1 cellular context compared by ENCODE assay signal in the genomic region with DNA sequence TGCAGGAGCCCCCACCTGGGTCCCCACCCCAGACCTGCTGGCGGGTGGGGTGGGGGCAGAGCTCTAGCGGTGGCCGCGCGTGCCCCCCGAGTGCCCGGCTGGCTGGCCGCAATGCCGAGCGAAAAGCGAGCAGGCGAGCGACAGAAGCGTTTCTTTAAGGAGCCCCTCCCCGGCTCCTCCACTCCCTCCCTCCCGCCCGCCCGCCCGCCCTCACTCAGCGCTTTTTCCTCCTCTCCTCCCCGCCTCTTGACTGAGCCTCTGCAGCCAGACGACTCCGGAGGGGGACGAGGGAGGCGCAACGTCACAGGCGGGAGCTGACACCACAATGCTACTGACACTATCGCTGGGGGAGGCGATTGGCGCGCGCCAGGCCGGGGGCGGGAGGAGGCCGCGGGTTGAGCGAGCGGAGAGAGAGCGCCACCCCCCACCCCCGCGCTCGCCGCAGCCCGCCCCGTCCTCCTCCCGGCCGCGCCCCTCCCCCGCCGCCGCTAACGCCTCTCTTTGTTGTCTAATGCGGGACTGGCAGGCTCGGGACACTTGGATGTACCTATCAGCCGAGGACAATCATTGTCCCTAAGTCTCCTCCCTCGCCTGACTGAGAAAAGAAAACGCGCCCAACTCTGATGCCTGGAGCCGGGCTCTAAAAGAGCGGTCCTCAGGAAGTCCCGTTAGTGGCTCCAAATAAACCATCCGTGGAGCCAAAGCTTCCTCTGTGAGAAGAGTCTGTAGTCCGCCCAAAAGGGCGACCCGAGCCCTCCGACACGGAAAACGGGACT.
TF ChIP-seq lines count a peak whose summit lies in the region.

MEX3B (minus strand) TSS at position 127 of the 776 bp plus-strand sequence. CDS start 313 bp downstream, outside the sequence.

TF ChIP-seq in K562, 482 proteins besides CTCF, POLR2A, EP300 and RAD21 (continued from another document and continues in another):
- TF ChIP-seq THRB (CRISPR knock-in tag; conservative IDR thresholded peaks at IDR 0.05) (no peak), SLC30A9 (CRISPR knock-in tag; IDR thresholded peaks at IDR 0.05) (no peak), ZNF764 (CRISPR knock-in tag; IDR thresholded peaks at IDR 0.05; ENCODE audit: low read depth) (no peak), ZNF12 (CRISPR knock-in tag; IDR thresholded peaks at IDR 0.05) (0 out of 2 replicates have a peak, but pooled peaks have one; percentile 2), HLTF (IDR thresholded peaks at IDR 0.05) (no peak), TCF7 (IDR thresholded peaks at IDR 0.05; ENCODE audit: borderline replicate concordance) (0 out of 2 replicates have a peak, but pooled peaks have one; percentile 7), POLR2G (IDR thresholded peaks at IDR 0.05; ENCODE audit: low read depth, low read length) (peak; percentile 85), TAF9B (IDR thresholded peaks at IDR 0.05; ENCODE audit: partially characterized antibody) (no peak), ATF1 (CRISPR knock-in tag; IDR thresholded peaks at IDR 0.05) (peak; percentile 49; the same call in 1 of the 2 replicates), ATF1 (tag; IDR thresholded peaks at IDR 0.05) (no peak), FOXM1 (IDR thresholded peaks at IDR 0.05; ENCODE audit: low read depth) (0 out of 2 replicates have a peak, but pooled peaks have one; percentile 25), FOXM1 (CRISPR knock-in tag; IDR thresholded peaks at IDR 0.05; ENCODE audit: low read depth) (no peak), ATF4 (CRISPR knock-in tag; IDR thresholded peaks at IDR 0.05) (no peak), MAZ (CRISPR knock-in tag; conservative IDR thresholded peaks at IDR 0.05 in 1 of 2, IDR thresholded peaks at IDR 0.05 in 1 of 2) (peak; percentile 80 to 86), NCOA1 (IDR thresholded peaks at IDR 0.05; ENCODE audit: low read depth) (peak; percentile 37; the same call in 1 of the 2 replicates), RAD51 (IDR thresholded peaks at IDR 0.05; ENCODE audit: borderline replicate concordance, low read depth) (0 out of 2 replicates have a peak, but pooled peaks have one; percentile 4), HNRNPUL1 (IDR thresholded peaks at IDR 0.05; ENCODE audit: low read length) (no peak), MIER1 (IDR thresholded peaks at IDR 0.05; ENCODE audit: low read depth) (no peak), ZNF121 (CRISPR knock-in tag; conservative IDR thresholded peaks at IDR 0.05) (0 out of 2 replicates have a peak, but pooled peaks have one; percentile 14), SOX6 (IDR thresholded peaks at IDR 0.05) (peak; percentile 74), ETS2 (tag; IDR thresholded peaks at IDR 0.05; ENCODE audit: borderline replicate concordance, poor library complexity, severe bottlenecking) (no peak), ZNF830 (CRISPR knock-in tag; IDR thresholded peaks at IDR 0.05) (no peak), MTA3 (IDR thresholded peaks at IDR 0.05; ENCODE audit: borderline replicate concordance) (peak; percentile 59; the same call in 1 of the 2 replicates), RCOR1 (IDR thresholded peaks at IDR 0.05; ENCODE audit: borderline replicate concordance in 1 of 2, low read depth in 2 of 2, low read length in 2 of 2) (peak in 1 of 2 experiments; percentile 43; a peak in 2 of 4 replicates), ZNF740 (CRISPR knock-in tag; IDR thresholded peaks at IDR 0.05) (no peak), ZNF740 (tag; IDR thresholded peaks at IDR 0.05) (peak in 1 of 2 experiments; percentile 86; a peak in 2 of 4 replicates), SNRNP70 (optimal IDR thresholded peaks at IDR 0.05; ENCODE audit: low read depth, low read length) (no peak), ETV6 (IDR thresholded peaks at IDR 0.05; ENCODE audit: borderline replicate concordance in 1 of 2, low read depth in 2 of 2, low read length in 1 of 2) (0 out of 4 replicates have a peak, but pooled peaks of 1 of the 2 experiments have one; percentile 15), ETV6 (CRISPR knock-in tag; IDR thresholded peaks at IDR 0.05; ENCODE audit: borderline replicate concordance) (no peak), SUPT5H (IDR thresholded peaks at IDR 0.05) (peak; percentile 49; the same call in 1 of the 2 replicates), ARID3B (CRISPR knock-in tag; IDR thresholded peaks at IDR 0.05; ENCODE audit: borderline replicate concordance) (no peak), SMARCE1 (IDR thresholded peaks at IDR 0.05) (0 out of 2 replicates have a peak, but pooled peaks have one; percentile 25), NFYB (IDR thresholded peaks at IDR 0.05; ENCODE audit: extremely low read depth, insufficient read length) (peak; percentile 35), FIP1L1 (IDR thresholded peaks at IDR 0.05; ENCODE audit: low read depth, low read length, poor library complexity, severe bottlenecking) (peak; percentile 8), GABPA (tag; conservative IDR thresholded peaks at IDR 0.05; ENCODE audit: low read depth) (peak; percentile 58), BCOR (IDR thresholded peaks at IDR 0.05) (peak; percentile 46; the same call in 1 of the 2 replicates)
- TF ChIP-seq, protein P1, sequence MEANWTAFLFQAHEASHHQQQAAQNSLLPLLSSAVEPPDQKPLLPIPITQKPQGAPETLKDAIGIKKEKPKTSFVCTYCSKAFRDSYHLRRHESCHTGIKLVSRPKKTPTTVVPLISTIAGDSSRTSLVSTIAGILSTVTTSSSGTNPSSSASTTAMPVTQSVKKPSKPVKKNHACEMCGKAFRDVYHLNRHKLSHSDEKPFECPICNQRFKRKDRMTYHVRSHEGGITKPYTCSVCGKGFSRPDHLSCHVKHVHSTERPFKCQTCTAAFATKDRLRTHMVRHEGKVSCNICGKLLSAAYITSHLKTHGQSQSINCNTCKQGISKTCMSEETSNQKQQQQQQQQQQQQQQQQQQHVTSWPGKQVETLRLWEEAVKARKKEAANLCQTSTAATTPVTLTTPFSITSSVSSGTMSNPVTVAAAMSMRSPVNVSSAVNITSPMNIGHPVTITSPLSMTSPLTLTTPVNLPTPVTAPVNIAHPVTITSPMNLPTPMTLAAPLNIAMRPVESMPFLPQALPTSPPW (CRISPR knock-in tag; IDR thresholded peaks at IDR 0.05): peak; percentile 95
- TF ChIP-seq, protein P2, sequence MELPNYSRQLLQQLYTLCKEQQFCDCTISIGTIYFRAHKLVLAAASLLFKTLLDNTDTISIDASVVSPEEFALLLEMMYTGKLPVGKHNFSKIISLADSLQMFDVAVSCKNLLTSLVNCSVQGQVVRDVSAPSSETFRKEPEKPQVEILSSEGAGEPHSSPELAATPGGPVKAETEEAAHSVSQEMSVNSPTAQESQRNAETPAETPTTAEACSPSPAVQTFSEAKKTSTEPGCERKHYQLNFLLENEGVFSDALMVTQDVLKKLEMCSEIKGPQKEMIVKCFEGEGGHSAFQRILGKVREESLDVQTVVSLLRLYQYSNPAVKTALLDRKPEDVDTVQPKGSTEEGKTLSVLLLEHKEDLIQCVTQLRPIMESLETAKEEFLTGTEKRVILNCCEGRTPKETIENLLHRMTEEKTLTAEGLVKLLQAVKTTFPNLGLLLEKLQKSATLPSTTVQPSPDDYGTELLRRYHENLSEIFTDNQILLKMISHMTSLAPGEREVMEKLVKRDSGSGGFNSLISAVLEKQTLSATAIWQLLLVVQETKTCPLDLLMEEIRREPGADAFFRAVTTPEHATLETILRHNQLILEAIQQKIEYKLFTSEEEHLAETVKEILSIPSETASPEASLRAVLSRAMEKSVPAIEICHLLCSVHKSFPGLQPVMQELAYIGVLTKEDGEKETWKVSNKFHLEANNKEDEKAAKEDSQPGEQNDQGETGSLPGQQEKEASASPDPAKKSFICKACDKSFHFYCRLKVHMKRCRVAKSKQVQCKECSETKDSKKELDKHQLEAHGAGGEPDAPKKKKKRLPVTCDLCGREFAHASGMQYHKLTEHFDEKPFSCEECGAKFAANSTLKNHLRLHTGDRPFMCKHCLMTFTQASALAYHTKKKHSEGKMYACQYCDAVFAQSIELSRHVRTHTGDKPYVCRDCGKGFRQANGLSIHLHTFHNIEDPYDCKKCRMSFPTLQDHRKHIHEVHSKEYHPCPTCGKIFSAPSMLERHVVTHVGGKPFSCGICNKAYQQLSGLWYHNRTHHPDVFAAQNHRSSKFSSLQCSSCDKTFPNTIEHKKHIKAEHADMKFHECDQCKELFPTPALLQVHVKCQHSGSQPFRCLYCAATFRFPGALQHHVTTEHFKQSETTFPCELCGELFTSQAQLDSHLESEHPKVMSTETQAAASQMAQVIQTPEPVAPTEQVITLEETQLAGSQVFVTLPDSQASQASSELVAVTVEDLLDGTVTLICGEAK (IDR thresholded peaks at IDR 0.05): peak; percentile 66
- TF ChIP-seq, protein P2 (CRISPR knock-in tag; IDR thresholded peaks at IDR 0.05): no peak
- TF ChIP-seq, protein P3, sequence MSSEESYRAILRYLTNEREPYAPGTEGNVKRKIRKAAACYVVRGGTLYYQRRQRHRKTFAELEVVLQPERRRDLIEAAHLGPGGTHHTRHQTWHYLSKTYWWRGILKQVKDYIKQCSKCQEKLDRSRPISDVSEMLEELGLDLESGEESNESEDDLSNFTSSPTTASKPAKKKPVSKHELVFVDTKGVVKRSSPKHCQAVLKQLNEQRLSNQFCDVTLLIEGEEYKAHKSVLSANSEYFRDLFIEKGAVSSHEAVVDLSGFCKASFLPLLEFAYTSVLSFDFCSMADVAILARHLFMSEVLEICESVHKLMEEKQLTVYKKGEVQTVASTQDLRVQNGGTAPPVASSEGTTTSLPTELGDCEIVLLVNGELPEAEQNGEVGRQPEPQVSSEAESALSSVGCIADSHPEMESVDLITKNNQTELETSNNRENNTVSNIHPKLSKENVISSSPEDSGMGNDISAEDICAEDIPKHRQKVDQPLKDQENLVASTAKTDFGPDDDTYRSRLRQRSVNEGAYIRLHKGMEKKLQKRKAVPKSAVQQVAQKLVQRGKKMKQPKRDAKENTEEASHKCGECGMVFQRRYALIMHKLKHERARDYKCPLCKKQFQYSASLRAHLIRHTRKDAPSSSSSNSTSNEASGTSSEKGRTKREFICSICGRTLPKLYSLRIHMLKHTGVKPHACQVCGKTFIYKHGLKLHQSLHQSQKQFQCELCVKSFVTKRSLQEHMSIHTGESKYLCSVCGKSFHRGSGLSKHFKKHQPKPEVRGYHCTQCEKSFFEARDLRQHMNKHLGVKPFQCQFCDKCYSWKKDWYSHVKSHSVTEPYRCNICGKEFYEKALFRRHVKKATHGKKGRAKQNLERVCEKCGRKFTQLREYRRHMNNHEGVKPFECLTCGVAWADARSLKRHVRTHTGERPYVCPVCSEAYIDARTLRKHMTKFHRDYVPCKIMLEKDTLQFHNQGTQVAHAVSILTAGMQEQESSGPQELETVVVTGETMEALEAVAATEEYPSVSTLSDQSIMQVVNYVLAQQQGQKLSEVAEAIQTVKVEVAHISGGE (CRISPR knock-in tag; IDR thresholded peaks at IDR 0.05): peak in 1 of 3 experiments; percentile 80; a peak in 2 of 6 replicates
